Comparison of ENCODE assay signal across 22 cellular contexts in the genomic region with DNA sequence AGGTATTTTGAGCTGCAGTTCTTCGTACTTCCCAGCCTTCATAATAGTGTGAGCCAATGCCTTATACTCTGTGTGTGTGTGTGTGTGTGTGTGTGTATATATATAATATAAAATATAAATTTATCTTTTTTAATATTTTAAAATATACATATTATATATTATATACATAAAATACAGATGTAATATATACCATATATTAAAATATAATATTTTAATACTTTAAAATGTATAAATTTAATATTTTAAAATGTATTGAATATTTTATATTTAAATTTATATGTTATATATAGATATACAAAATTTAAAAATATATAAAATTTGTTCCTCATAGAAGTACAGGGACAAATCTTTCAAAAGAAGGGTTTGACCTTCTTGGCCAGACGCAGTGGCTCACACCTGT. TPM values are rescaled to one million over a fixed set of nuclear protein-coding genes. Genes with fewer than 3 reads are reported as not detected.
"Had no signal": no experiment of that assay in that cellular context is flagged by ENCODE, and none has a peak within 500 bp of the region (broad histone marks: within the 10 kb centered on the region; RNA-seq: fewer than 3 reads in every experiment).

No MANE protein-coding gene starts in this region.

- H3K4me3 ChIP-seq: MG63 had no signal

- DNase-seq: Karpas-422, KG1, MG63, NCI-H1092, NCI-H1105 treated with DMSO at 0.1 percent for 48 hours, NCI-H1417 treated with DMSO at 0.1 percent for 48 hours, NCI-H146, NCI-H1694 treated with DMSO at 0.1 percent for 48 hours, NCI-H1930, NCI-H2081, NCI-H2107, NCI-H2227 treated with DMSO at 0.1 percent for 48 hours, NCI-H524, NCI-H526 treated with DMSO at 0.1 percent for 48 hours, NCI-H748 treated with DMSO at 0.1 percent for 48 hours, SHP77, SK-N-SH had no signal

- H3K9ac ChIP-seq: SK-N-SH had no signal

- H3K27ac ChIP-seq: HL-60, RWPE1 had no signal

- H3K36me3 ChIP-seq: MG63 had no signal

- FAIRE-seq: HTR-8/SVneo had no signal

- H3K9me3 ChIP-seq: MG63, SK-N-SH had no signal

RNA-seq across cellular contexts. Expression of a gene that starts 53.7 kb away (rescaled TPM):
- total RNA-seq: NCI-H460, SK-MEL-5 had no signal
- polyA plus RNA-seq: SK-N-SH had no signal
